In genomic region chr5:2577637-2578036, GRCh38 we compare ENCODE assay signal across 17 cellular contexts.
DNase-seq lines count a peak whose midpoint lies in the region; ATAC-seq and TF ChIP-seq lines count a peak whose summit lies in the region.
"Had no signal": no experiment of that assay in that cellular context is flagged by ENCODE, and none has a peak within 500 bp of the region (broad histone marks: within the 10 kb centered on the region; RNA-seq: fewer than 3 reads in every experiment).

No MANE protein-coding gene starts in this region.

- TF ChIP-seq EP300 in esophagus muscularis mucosa (IDR thresholded peaks at IDR 0.05): no peak

- no peak overlapping the region for H4K91ac ChIP-seq in neuronal stem cell (ENCODE audit: low read depth, low read length, poor library complexity)

- DNase-seq in cardiac septum (ENCODE audit: low spot score) (peak; percentile 38), heart left ventricle (no peak), esophagus muscularis mucosa (ENCODE audit: extremely low spot score) (peak; percentile 70), neuronal stem cell (ENCODE audit: low spot score) (no peak), upper lobe of right lung (no peak), T-cell (no peak), AG08395 (ENCODE audit: low spot score) (no peak)
- DNase-seq: 8988T; BE2C; CD4-positive, alpha-beta memory T cell; DMS153; DMS79 treated with DMSO at 0.1 percent for 48 hours; GF-D8 had no signal

- H3K23ac ChIP-seq in neuronal stem cell (ENCODE audit: low read depth, low read length, poor library complexity): no peak overlapping the region

- H2BK120ac ChIP-seq in neuronal stem cell (ENCODE audit: low read depth, low read length): no peak overlapping the region

- POLR2A ChIA-PET in T-cell (lab: Charles Lee): no interaction called here

- H2AFZ ChIP-seq in neuronal stem cell (ENCODE audit: low read length): no peak overlapping the region

- H3K79me1 ChIP-seq in neuronal stem cell (ENCODE audit: low read depth, low read length): no peaks in the 10 kb centered on the region

- peak overlapping the region; percentile 41 for H2AK5ac ChIP-seq in neuronal stem cell (ENCODE audit: low read depth, low read length)

- ATAC-seq in heart left ventricle (no peak), upper lobe of right lung (peak; percentile 25), T-cell (replicated peaks in 1 of 4) (no peak), GM21576 (IDR thresholded peaks at IDR 0.05; ENCODE audit: unreplicated experiment) (no peak)

- H3K4me2 ChIP-seq in neuronal stem cell (ENCODE audit: insufficient read depth, low read length, poor library complexity, severe bottlenecking): no peak overlapping the region

- no peaks in the 10 kb centered on the region for H3K4me1 ChIP-seq in heart left ventricle
- H3K4me1 ChIP-seq in esophagus muscularis mucosa: no peaks in the 10 kb centered on the region
- peaks cover 3 to 4% of the 10 kb centered on the region in 2 donors for H3K4me1 ChIP-seq in neuronal stem cell (ENCODE audit: control insufficient read depth in 2 of 2, insufficient read depth in 1 of 2, low read depth in 1 of 2, low read length in 2 of 2)
- no peaks in the 10 kb centered on the region for H3K4me1 ChIP-seq in upper lobe of right lung
- H3K4me1 ChIP-seq: BE2C, HAP-1 had no signal

- 82 to 90% (median 86%) methylated on average over 3 to 6 of the region's 6 CpGs for WGBS in heart left ventricle, 4 donors
- 77% methylated on average over 6 of the region's 6 CpGs for WGBS in esophagus muscularis mucosa
- WGBS in neuronal stem cell (ENCODE audit: extremely low coverage in 2 of 2, insufficient read length in 2 of 2, insufficient replicate concordance in 1 of 2), 2 donors: no CpG with 5 or more reads among the region's 6 CpGs

- no peak overlapping the region for H3K4me3 Mint-ChIP-seq in T-cell
- H3K4me3 Mint-ChIP-seq: CD14-positive monocyte; CD4-positive, alpha-beta memory T cell had no signal

- H3K27me3 ChIP-seq in heart left ventricle: peaks cover 0 to 8% (median 0%) of the 10 kb centered on the region in 9 donors
- peaks cover 0 to 29% (median 0%) of the 10 kb centered on the region in 4 donors for H3K27me3 ChIP-seq in esophagus muscularis mucosa
- no peaks in the 10 kb centered on the region for H3K27me3 ChIP-seq in neuronal stem cell (ENCODE audit: control insufficient read depth in 3 of 3, insufficient read depth in 3 of 3, low read depth in 1 of 3, low read length in 3 of 3)
- no peaks in the 10 kb centered on the region for H3K27me3 ChIP-seq in upper lobe of right lung
- H3K27me3 ChIP-seq: BE2C had no signal

- H3K18ac ChIP-seq in neuronal stem cell (ENCODE audit: low read length): peak overlapping the region; percentile 3

- TF ChIP-seq CTCF in heart left ventricle (IDR thresholded peaks at IDR 0.05): no peak
- no peak for TF ChIP-seq CTCF in esophagus muscularis mucosa (IDR thresholded peaks at IDR 0.05)
- TF ChIP-seq CTCF in upper lobe of right lung (IDR thresholded peaks at IDR 0.05): no peak

- no peaks in the 10 kb centered on the region for H3K27me3 Mint-ChIP-seq in T-cell
- H3K27me3 Mint-ChIP-seq: CD4-positive, alpha-beta memory T cell had no signal

- H3K27ac ChIP-seq in heart left ventricle (no peak overlapping the region), esophagus muscularis mucosa (replicated peaks in 1 of 4) (no peak overlapping the region), neuronal stem cell (replicated peaks; ENCODE audit: low read length) (no peak overlapping the region), upper lobe of right lung (no peak overlapping the region)
- H3K27ac ChIP-seq: HL-60 had no signal

- H3K9me3 ChIP-seq in heart left ventricle (no peaks in the 10 kb centered on the region), esophagus muscularis mucosa (peaks cover 0 to 4% (median 0%) of the 10 kb centered on the region in 4 donors), neuronal stem cell (replicated peaks in 1 of 2; ENCODE audit: control insufficient read depth in 2 of 2, insufficient read depth in 1 of 2, low read depth in 1 of 2, low read length in 2 of 2) (no peaks in the 10 kb centered on the region), upper lobe of right lung (no peaks in the 10 kb centered on the region)
- H3K9me3 ChIP-seq: BE2C, HAP-1 had no signal

- H3K27ac Mint-ChIP-seq in T-cell: no peak overlapping the region
- H3K27ac Mint-ChIP-seq: CD14-positive monocyte; CD4-positive, alpha-beta memory T cell had no signal

- no peak overlapping the region for H2BK12ac ChIP-seq in neuronal stem cell (ENCODE audit: low read length)

- no peak overlapping the region for H3K9ac ChIP-seq in neuronal stem cell (ENCODE audit: low read depth, low read length, poor library complexity)

- H3K36me3 ChIP-seq in heart left ventricle (no peaks in the 10 kb centered on the region), esophagus muscularis mucosa (no peaks in the 10 kb centered on the region), neuronal stem cell (replicated peaks in 1 of 2; ENCODE audit: control insufficient read depth in 2 of 2, insufficient read depth in 2 of 2, low read length in 2 of 2) (no peaks in the 10 kb centered on the region), upper lobe of right lung (no peaks in the 10 kb centered on the region)
- H3K36me3 ChIP-seq: BE2C, HAP-1 had no signal

- intact Hi-C loops in cardiac septum (cut with DNase I) (no loop called here), heart left ventricle (cut with DNase I) (no loop called here), esophagus muscularis mucosa (cut with DNase I) (no loop called here), upper lobe of right lung (cut with DNase I) (no loop called here)

- no peak overlapping the region for H3K4ac ChIP-seq in neuronal stem cell (ENCODE audit: low read length)

- peaks cover 3 to 6% (median 5%) of the 10 kb centered on the region in 3 donors for H3K9me3 Mint-ChIP-seq in T-cell

- peak overlapping the region; percentile 4 for H3K14ac ChIP-seq in neuronal stem cell (ENCODE audit: low read length)

- no peaks in the 10 kb centered on the region for H3K36me3 Mint-ChIP-seq in T-cell
- H3K36me3 Mint-ChIP-seq: CD14-positive monocyte; CD4-positive, alpha-beta memory T cell had no signal

- H2BK5ac ChIP-seq in neuronal stem cell (ENCODE audit: low read length): peak overlapping the region; percentile 60

- TF ChIP-seq POLR2A in heart left ventricle (IDR thresholded peaks at IDR 0.05) (no peak), esophagus muscularis mucosa (IDR thresholded peaks at IDR 0.05; ENCODE audit: low read depth) (no peak)

- H4K8ac ChIP-seq in neuronal stem cell (ENCODE audit: low read depth, low read length): no peak overlapping the region

- CTCF ChIA-PET in T-cell (lab: Charles Lee): no interaction called here

- H2BK15ac ChIP-seq in neuronal stem cell (ENCODE audit: low read length): peak overlapping the region; percentile 95

- no peak overlapping the region for H3K4me3 ChIP-seq in heart left ventricle
- H3K4me3 ChIP-seq in esophagus muscularis mucosa: no peak overlapping the region
- no peak overlapping the region for H3K4me3 ChIP-seq in neuronal stem cell (ENCODE audit: low read length in 2 of 2)
- H3K4me3 ChIP-seq in upper lobe of right lung: no peak overlapping the region
- H3K4me3 ChIP-seq: HAP-1 had no signal

- H3K4me1 Mint-ChIP-seq in T-cell: no peaks in the 10 kb centered on the region
- H3K4me1 Mint-ChIP-seq: CD14-positive monocyte had no signal

Comparison
In these comparisons a context has a peak if more than half of its experiments do, and no peak if none do; other contexts are left out.
1. DNase-seq: peak in cardiac septum (single experiment) and esophagus muscularis mucosa (single experiment); none in heart left ventricle (0 of 5), neuronal stem cell (single experiment), upper lobe of right lung (single experiment), T-cell (0 of 34) and AG08395 (single experiment).